11 cellular contexts compared by ENCODE assay signal in genomic region chr12:2387051-2387834, GRCh38.
A peak's percentile ranks its signal among the peaks of the same experiment; 100 is the strongest.
DNase-seq lines count a peak whose midpoint lies in the region; ATAC-seq lines count a peak whose summit lies in the region.
"Had no signal": no experiment of that assay in that cellular context is flagged by ENCODE, and none has a peak within 500 bp of the region (broad histone marks: within the 10 kb centered on the region; RNA-seq: fewer than 3 reads in every experiment).

No MANE protein-coding gene starts in this region.

- WGBS in right cardiac atrium = 96% methylated on average over 12 of the region's 12 CpGs

- DNase-seq in activated CD4-positive, alpha-beta T cell treated with anti-CD3 and anti-CD28 coated beads for 48 hours = peak; percentile 69
- no peak for DNase-seq in activated CD4-positive, alpha-beta T cell treated with anti-CD3 and anti-CD28 coated beads, Interleukin-2, amount 50 U/mL, for 1 hour
- peak; percentile 28 to 40 for DNase-seq in stimulated activated CD4-positive, alpha-beta T cell treated with anti-CD3 and anti-CD28 coated beads, Interleukin-2, amount 100 ng/mL, for 24 hours
- DNase-seq in NCI-H1105 (lab: John Stamatoyannopoulos, UW) (no peak), HPDE6-E6E7 (ENCODE audit: extremely low spot score) (no peak), right cardiac atrium (no peak)
- DNase-seq: activated naive CD8-positive, alpha-beta T cell treated with anti-CD3 and anti-CD28 coated beads, Interleukin-2, amount 10 ng/mL, durations not matched to agents 7 days and 5 days; NCI-H2029 treated with DMSO at 0.1 percent for 48 hours had no signal

- H3K27ac ChIP-seq in right cardiac atrium (ENCODE audit: low read length) = no peak overlapping the region
- H3K27ac ChIP-seq: A549 had no signal

- intact Hi-C loops in right cardiac atrium (cut with DNase I) = no loop called here

- H3K4me1 ChIP-seq in right cardiac atrium (ENCODE audit: control insufficient read depth, insufficient read depth, low read length) = peaks cover 32% of the 10 kb centered on the region
- H3K4me1 ChIP-seq: A549 had no signal

- ATAC-seq in GM21447 (IDR thresholded peaks at IDR 0.05; ENCODE audit: unreplicated experiment) (peak; percentile 77), HG03565 (IDR thresholded peaks at IDR 0.05; ENCODE audit: unreplicated experiment) (peak; percentile 65), right cardiac atrium (no peak)
- ATAC-seq: A549 had no signal

- H3K4me3 ChIP-seq in right cardiac atrium (ENCODE audit: low read length) = no peak overlapping the region
- H3K4me3 ChIP-seq: A549 had no signal

- no peaks in the 10 kb centered on the region for H3K9me3 ChIP-seq in right cardiac atrium (ENCODE audit: control insufficient read depth, low read length)

- H3K27me3 ChIP-seq in right cardiac atrium (ENCODE audit: control insufficient read depth, insufficient read depth) = no peaks in the 10 kb centered on the region

Comparison
In these comparisons a context has a peak if more than half of its experiments do, and no peak if none do; other contexts are left out.
1. DNase-seq: peak in activated CD4-positive, alpha-beta T cell treated with anti-CD3 and anti-CD28 coated beads for 48 hours (single experiment) and stimulated activated CD4-positive, alpha-beta T cell treated with anti-CD3 and anti-CD28 coated beads, Interleukin-2, amount 100 ng/mL, for 24 hours (2 of 2); none in activated CD4-positive, alpha-beta T cell treated with anti-CD3 and anti-CD28 coated beads, Interleukin-2, amount 50 U/mL, for 1 hour (single experiment), NCI-H1105 (single experiment), HPDE6-E6E7 (single experiment) and right cardiac atrium (0 of 3).
2. ATAC-seq: peak in GM21447 (single experiment) and HG03565 (single experiment); none in right cardiac atrium (0 of 2).